ENCODE assay signal across 1 cellular context in the genomic region with DNA sequence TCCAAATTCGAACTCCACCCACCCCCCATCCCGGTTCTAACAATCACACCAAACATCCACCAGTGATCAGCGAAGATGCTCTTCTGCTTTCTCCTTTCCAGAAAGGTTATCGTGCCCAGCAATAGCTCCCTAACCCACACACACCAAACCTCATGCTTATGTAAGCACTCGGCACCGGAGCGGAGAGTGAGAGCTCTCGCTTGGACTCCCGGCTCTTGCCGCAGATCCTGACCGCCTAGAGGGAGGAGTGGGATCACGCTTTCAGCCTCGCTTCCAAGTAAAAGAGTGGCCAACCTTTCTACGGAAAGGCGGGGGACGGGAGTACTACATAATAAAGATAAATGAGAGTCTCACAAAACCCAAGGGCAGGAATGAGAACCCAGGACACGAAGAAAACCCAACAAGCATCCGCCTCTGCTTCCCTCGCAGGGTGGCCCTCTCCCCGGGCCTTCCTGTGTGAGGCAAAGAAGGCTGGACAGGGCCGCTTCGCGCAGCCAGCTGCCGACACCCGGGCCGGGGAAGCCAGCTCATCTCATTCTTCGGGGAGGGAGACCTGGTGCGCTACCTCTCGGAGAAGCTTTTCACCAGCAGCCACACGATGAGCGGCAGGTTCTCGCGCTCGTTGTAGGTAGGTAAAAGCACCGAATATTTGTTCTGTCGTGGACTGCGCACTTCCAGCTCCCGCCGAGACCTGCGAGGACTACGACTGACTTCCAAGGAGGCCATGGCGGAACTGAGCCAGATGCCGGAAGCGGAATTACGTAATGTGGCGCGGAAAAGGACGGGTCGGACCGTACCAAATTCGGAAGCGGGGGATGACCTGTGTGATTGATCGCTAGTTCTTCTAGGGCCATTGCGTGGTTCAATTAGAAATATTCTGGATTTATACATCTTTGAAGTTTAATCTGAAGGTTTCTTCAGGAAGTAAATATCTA.
A peak's percentile ranks its signal among the peaks of the same experiment; 100 is the strongest.
TF ChIP-seq lines count a peak whose summit lies in the region.

A gene (minus strand): TSS at position 735 of the 935 bp plus-strand sequence. CDS start 9 bp downstream, at position 726.

TF ChIP-seq in GM12878, 131 proteins besides CTCF, POLR2A, EP300 and RAD21 (continued from another document):
- TF ChIP-seq, protein P1, sequence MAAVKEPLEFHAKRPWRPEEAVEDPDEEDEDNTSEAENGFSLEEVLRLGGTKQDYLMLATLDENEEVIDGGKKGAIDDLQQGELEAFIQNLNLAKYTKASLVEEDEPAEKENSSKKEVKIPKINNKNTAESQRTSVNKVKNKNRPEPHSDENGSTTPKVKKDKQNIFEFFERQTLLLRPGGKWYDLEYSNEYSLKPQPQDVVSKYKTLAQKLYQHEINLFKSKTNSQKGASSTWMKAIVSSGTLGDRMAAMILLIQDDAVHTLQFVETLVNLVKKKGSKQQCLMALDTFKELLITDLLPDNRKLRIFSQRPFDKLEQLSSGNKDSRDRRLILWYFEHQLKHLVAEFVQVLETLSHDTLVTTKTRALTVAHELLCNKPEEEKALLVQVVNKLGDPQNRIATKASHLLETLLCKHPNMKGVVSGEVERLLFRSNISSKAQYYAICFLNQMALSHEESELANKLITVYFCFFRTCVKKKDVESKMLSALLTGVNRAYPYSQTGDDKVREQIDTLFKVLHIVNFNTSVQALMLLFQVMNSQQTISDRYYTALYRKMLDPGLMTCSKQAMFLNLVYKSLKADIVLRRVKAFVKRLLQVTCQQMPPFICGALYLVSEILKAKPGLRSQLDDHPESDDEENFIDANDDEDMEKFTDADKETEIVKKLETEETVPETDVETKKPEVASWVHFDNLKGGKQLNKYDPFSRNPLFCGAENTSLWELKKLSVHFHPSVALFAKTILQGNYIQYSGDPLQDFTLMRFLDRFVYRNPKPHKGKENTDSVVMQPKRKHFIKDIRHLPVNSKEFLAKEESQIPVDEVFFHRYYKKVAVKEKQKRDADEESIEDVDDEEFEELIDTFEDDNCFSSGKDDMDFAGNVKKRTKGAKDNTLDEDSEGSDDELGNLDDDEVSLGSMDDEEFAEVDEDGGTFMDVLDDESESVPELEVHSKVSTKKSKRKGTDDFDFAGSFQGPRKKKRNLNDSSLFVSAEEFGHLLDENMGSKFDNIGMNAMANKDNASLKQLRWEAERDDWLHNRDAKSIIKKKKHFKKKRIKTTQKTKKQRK (IDR thresholded peaks at IDR 0.05; ENCODE audit: low read depth, low read length) = no peak
- TF ChIP-seq FOXK2 (IDR thresholded peaks at IDR 0.05) (peak; percentile 97), JUND (IDR thresholded peaks at IDR 0.05; ENCODE audit: low read depth, low read length) (peak; percentile 98), TARDBP (IDR thresholded peaks at IDR 0.05; ENCODE audit: borderline replicate concordance) (no peak), GATAD2B (conservative IDR thresholded peaks at IDR 0.05; ENCODE audit: low read depth) (0 out of 2 replicates have a peak, but pooled peaks have one; percentile 16), LARP7 (IDR thresholded peaks at IDR 0.05) (peak; percentile 60; the same call in 1 of the 2 replicates), EED (IDR thresholded peaks at IDR 0.05; ENCODE audit: low read depth) (0 out of 2 replicates have a peak, but pooled peaks have one; percentile 18), IKZF1 (conservative IDR thresholded peaks at IDR 0.05) (peak; percentile 61), ZNF207 (IDR thresholded peaks at IDR 0.05; ENCODE audit: borderline replicate concordance) (peak; percentile 88; the same call in 1 of the 2 replicates), MTA3 (IDR thresholded peaks at IDR 0.05; ENCODE audit: borderline replicate concordance, low read length) (no peak), POLR2AphosphoS5 (IDR thresholded peaks at IDR 0.05; ENCODE audit: low read length) (peak; percentile 99), BMI1 (IDR thresholded peaks at IDR 0.05; ENCODE audit: borderline replicate concordance) (no peak), HDAC2 (IDR thresholded peaks at IDR 0.05) (no peak), ASH2L (IDR thresholded peaks at IDR 0.05; ENCODE audit: borderline replicate concordance, low read depth) (no peak), WRNIP1 (IDR thresholded peaks at IDR 0.05; ENCODE audit: borderline replicate concordance, low read depth, low read length) (no peak), CBX3 (IDR thresholded peaks at IDR 0.05; ENCODE audit: borderline replicate concordance, low read depth) (no peak), KAT2A (conservative IDR thresholded peaks at IDR 0.05; ENCODE audit: control insufficient read depth, low read depth, low read length) (no peak), PAX5 (IDR thresholded peaks at IDR 0.05; ENCODE audit: borderline replicate concordance, low read depth, low read length) (peak; percentile 17; the same call in 1 of the 2 replicates), ZNF622 (IDR thresholded peaks at IDR 0.05) (no peak), NBN (IDR thresholded peaks at IDR 0.05) (peak; percentile 75; the same call in 1 of the 2 replicates), SIN3A (IDR thresholded peaks at IDR 0.05; ENCODE audit: low read depth, low read length) (no peak; the same call in 1 of the 2 replicates)
- TF ChIP-seq, protein P2, sequence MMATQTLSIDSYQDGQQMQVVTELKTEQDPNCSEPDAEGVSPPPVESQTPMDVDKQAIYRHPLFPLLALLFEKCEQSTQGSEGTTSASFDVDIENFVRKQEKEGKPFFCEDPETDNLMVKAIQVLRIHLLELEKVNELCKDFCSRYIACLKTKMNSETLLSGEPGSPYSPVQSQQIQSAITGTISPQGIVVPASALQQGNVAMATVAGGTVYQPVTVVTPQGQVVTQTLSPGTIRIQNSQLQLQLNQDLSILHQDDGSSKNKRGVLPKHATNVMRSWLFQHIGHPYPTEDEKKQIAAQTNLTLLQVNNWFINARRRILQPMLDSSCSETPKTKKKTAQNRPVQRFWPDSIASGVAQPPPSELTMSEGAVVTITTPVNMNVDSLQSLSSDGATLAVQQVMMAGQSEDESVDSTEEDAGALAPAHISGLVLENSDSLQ (IDR thresholded peaks at IDR 0.05) = peak; percentile 53; the same call in 1 of the 2 replicates
- TF ChIP-seq, protein P3, sequence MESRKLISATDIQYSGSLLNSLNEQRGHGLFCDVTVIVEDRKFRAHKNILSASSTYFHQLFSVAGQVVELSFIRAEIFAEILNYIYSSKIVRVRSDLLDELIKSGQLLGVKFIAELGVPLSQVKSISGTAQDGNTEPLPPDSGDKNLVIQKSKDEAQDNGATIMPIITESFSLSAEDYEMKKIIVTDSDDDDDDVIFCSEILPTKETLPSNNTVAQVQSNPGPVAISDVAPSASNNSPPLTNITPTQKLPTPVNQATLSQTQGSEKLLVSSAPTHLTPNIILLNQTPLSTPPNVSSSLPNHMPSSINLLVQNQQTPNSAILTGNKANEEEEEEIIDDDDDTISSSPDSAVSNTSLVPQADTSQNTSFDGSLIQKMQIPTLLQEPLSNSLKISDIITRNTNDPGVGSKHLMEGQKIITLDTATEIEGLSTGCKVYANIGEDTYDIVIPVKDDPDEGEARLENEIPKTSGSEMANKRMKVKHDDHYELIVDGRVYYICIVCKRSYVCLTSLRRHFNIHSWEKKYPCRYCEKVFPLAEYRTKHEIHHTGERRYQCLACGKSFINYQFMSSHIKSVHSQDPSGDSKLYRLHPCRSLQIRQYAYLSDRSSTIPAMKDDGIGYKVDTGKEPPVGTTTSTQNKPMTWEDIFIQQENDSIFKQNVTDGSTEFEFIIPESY (IDR thresholded peaks at IDR 0.05) = no peak
- TF ChIP-seq, protein P4, sequence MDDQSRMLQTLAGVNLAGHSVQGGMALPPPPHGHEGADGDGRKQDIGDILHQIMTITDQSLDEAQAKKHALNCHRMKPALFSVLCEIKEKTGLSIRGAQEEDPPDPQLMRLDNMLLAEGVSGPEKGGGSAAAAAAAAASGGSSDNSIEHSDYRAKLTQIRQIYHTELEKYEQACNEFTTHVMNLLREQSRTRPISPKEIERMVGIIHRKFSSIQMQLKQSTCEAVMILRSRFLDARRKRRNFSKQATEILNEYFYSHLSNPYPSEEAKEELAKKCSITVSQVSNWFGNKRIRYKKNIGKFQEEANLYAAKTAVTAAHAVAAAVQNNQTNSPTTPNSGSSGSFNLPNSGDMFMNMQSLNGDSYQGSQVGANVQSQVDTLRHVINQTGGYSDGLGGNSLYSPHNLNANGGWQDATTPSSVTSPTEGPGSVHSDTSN (IDR thresholded peaks at IDR 0.05; ENCODE audit: insufficient replicate concordance, low read depth, low read length) = no peak
- TF ChIP-seq, protein P5, sequence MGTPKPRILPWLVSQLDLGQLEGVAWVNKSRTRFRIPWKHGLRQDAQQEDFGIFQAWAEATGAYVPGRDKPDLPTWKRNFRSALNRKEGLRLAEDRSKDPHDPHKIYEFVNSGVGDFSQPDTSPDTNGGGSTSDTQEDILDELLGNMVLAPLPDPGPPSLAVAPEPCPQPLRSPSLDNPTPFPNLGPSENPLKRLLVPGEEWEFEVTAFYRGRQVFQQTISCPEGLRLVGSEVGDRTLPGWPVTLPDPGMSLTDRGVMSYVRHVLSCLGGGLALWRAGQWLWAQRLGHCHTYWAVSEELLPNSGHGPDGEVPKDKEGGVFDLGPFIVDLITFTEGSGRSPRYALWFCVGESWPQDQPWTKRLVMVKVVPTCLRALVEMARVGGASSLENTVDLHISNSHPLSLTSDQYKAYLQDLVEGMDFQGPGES (IDR thresholded peaks at IDR 0.05) = no peak
- TF ChIP-seq, protein P6, sequence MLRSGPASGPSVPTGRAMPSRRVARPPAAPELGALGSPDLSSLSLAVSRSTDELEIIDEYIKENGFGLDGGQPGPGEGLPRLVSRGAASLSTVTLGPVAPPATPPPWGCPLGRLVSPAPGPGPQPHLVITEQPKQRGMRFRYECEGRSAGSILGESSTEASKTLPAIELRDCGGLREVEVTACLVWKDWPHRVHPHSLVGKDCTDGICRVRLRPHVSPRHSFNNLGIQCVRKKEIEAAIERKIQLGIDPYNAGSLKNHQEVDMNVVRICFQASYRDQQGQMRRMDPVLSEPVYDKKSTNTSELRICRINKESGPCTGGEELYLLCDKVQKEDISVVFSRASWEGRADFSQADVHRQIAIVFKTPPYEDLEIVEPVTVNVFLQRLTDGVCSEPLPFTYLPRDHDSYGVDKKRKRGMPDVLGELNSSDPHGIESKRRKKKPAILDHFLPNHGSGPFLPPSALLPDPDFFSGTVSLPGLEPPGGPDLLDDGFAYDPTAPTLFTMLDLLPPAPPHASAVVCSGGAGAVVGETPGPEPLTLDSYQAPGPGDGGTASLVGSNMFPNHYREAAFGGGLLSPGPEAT (IDR thresholded peaks at IDR 0.05; ENCODE audit: low read depth) = peak; percentile 96
